ENCODE assay signal across 8 cellular contexts in genomic region chr2:231464576-231465540, GRCh38. TPM values are rescaled to one million over a fixed set of nuclear protein-coding genes. Genes with fewer than 3 reads are reported as not detected.
DNase-seq lines count a peak whose midpoint lies in the region; ATAC-seq, FAIRE-seq and TF ChIP-seq lines count a peak whose summit lies in the region.

No MANE protein-coding gene starts in this region.

- peak overlapping the region; percentile 98 for H3K9ac ChIP-seq in GM12878 (ENCODE audit: control insufficient read depth, insufficient read depth, low read length)
- peak overlapping the region; percentile 97 for H3K9ac ChIP-seq in iPS-15b (ENCODE audit: low read depth, low read length)
- peak overlapping the region; percentile 99 for H3K9ac ChIP-seq in skeletal muscle satellite cell (ENCODE audit: low read depth, low read length)

- no peak for TF ChIP-seq RAD21 in GM12878 (IDR thresholded peaks at IDR 0.05; ENCODE audit: insufficient read depth, low read depth, low read length)

- in situ Hi-C loops in GM12878 (cut with MboI), result no loop called here

- TF ChIP-seq POLR2A in GM12878 (IDR thresholded peaks at IDR 0.05; ENCODE audit: low read depth, low read length), result peak; percentile 50

- peaks cover 13% of the 10 kb centered on the region for H4K20me1 ChIP-seq in GM12878 (ENCODE audit: control insufficient read depth, insufficient read depth)

- H3K27me3 ChIP-seq in GM12878 (replicated peaks in 1 of 2; ENCODE audit: control insufficient read depth in 2 of 2, insufficient read depth in 2 of 2, low read length in 1 of 2) (no peaks in the 10 kb centered on the region), iPS-15b (ENCODE audit: control insufficient read depth, insufficient read depth, low read length) (no peaks in the 10 kb centered on the region), skeletal muscle satellite cell (ENCODE audit: control insufficient read depth, insufficient read depth, low read length) (peaks cover 4% of the 10 kb centered on the region)

- SMC1A ChIA-PET in GM12878 (lab: Charles Lee; ENCODE audit: uncharacterized antibody, unreplicated experiment), result interaction anchor here (1.0 to 3.4 kb wide), 8 partner anchors 9 to 237 kb away, joined by 3 to 17 read pairs (median 6); no protein-coding TSS in a partner anchor

- CTCF ChIA-PET in GM12878 (lab: Yijun Ruan, JAX), result interaction anchor here (0.8 to 9.2 kb wide), 11 partner anchors 11 to 249 kb away, joined by 3 to 98 read pairs (median 5); no protein-coding TSS in a partner anchor

- TF ChIP-seq CTCF in GM12878 (IDR thresholded peaks at IDR 0.05 in 2 of 3, conservative IDR thresholded peaks at IDR 0.05 in 1 of 3; ENCODE audit: control insufficient read depth in 2 of 3, extremely low read depth in 1 of 3, insufficient read depth in 1 of 3, low read depth in 3 of 3, low read length in 3 of 3), result no peak

- WGBS in GM12878 (ENCODE audit: insufficient coverage, insufficient replicate concordance, low lambda C conversion rate, missing lambda C conversion rate), result 2% methylated on average over 68 of the region's 81 CpGs

- peak overlapping the region; percentile 94 for H3K4me2 ChIP-seq in GM12878 (ENCODE audit: control insufficient read depth, insufficient read depth)
- peak overlapping the region; percentile 99 for H3K4me2 ChIP-seq in skeletal muscle satellite cell (ENCODE audit: low read length)

- no peak for TF ChIP-seq EP300 in GM12878 (IDR thresholded peaks at IDR 0.05; ENCODE audit: borderline replicate concordance in 1 of 2, control insufficient read depth in 1 of 2, low read depth in 2 of 2, low read length in 2 of 2)

- peaks cover 55% of the 10 kb centered on the region for H3K79me2 ChIP-seq in GM12878 (ENCODE audit: control insufficient read depth, insufficient read depth, low read length)

- H3K27ac ChIP-seq in GM12878 (ENCODE audit: control insufficient read depth, insufficient read depth), result peak overlapping the region; percentile 82

- peaks cover 13% of the 10 kb centered on the region for H3K4me1 ChIP-seq in GM12878 (ENCODE audit: control insufficient read depth, insufficient read depth, low read length)
- H3K4me1 ChIP-seq in iPS-15b (ENCODE audit: control insufficient read depth, insufficient read depth, low read length), result peaks cover 7% of the 10 kb centered on the region
- peaks cover 19% of the 10 kb centered on the region for H3K4me1 ChIP-seq in skeletal muscle satellite cell (ENCODE audit: control insufficient read depth, insufficient read depth, low read length)

- H3K36me3 ChIP-seq in GM12878 (ENCODE audit: control insufficient read depth in 2 of 2, insufficient read depth in 2 of 2, low read length in 1 of 2) (peaks cover 12 to 32% of the 10 kb centered on the region in 2 experiments), iPS-15b (ENCODE audit: control insufficient read depth, insufficient read depth, low read length) (peaks cover 28% of the 10 kb centered on the region), skeletal muscle satellite cell (ENCODE audit: insufficient read depth, low read length) (peaks cover 34% of the 10 kb centered on the region)

- H3K4me3 ChIP-seq in GM12878 (peak overlapping the region; percentile 82), iPS-15b (ENCODE audit: low read depth, low read length) (peak overlapping the region; percentile 95), skeletal muscle satellite cell (ENCODE audit: low read length) (peak overlapping the region; percentile 83)

- peak; percentile 18 for FAIRE-seq in GM12878 (lab: Jason Lieb, UNC)

- H3K9me3 ChIP-seq in GM12878 (replicated peaks; ENCODE audit: control insufficient read depth, insufficient read depth, low read length) (no peaks in the 10 kb centered on the region), iPS-15b (ENCODE audit: control insufficient read depth, insufficient read depth, low read length) (no peaks in the 10 kb centered on the region), skeletal muscle satellite cell (replicated peaks; ENCODE audit: low read length) (no peaks in the 10 kb centered on the region)

- DNase-seq in DMS114 treated with DMSO at 0.1 percent for 48 hours (lab: John Stamatoyannopoulos, UW; ENCODE audit: unreplicated experiment) (peak; percentile 92), NCI-H1092 (lab: John Stamatoyannopoulos, UW) (peak; percentile 93), T1000 (lab: John Stamatoyannopoulos, UW) (peak; percentile 97), GM12878 (ENCODE audit: low read depth, low spot score) (no peak)

- intact Hi-C loops in GM12878 (cut with micrococcal nuclease; ENCODE audit: unreplicated experiment), result loop anchor here (2.0 to 5.0 kb wide), 2 partner anchors 18 to 82 kb away; no protein-coding TSS in a partner anchor

- ATAC-seq in GM21786 (IDR thresholded peaks at IDR 0.05; ENCODE audit: unreplicated experiment), result peak; percentile 30
- peak; percentile 39 for ATAC-seq in GM12878
- ATAC-seq in HG02973 (IDR thresholded peaks at IDR 0.05; ENCODE audit: unreplicated experiment), result no peak

- peak overlapping the region; percentile 70 for H2AFZ ChIP-seq in GM12878 (ENCODE audit: control insufficient read depth, low read depth, low read length)

- RAD21 ChIA-PET in GM12878 (lab: Charles Lee; ENCODE audit: unreplicated experiment), result interaction anchor here (0.6 to 1.9 kb wide), 15 partner anchors 11 to 408 kb away, joined by 3 to 11 read pairs (median 4); partner anchors contain the start of gene PSMD1

- BruUV-seq in GM12878 (replicated peaks; lab: Mats Ljungman, UMichigan), result TSS peak; percentile 98

- POLR2A ChIA-PET in GM12878 (lab: Charles Lee), result interaction anchor here (0.5 to 4.1 kb wide), 22 partner anchors 8 to 544 kb away, joined by 3 to 48 read pairs (median 4); partner anchors contain the start of genes PSMD1 and PTMA

TF ChIP-seq in GM12878, 131 proteins besides CTCF, POLR2A, EP300 and RAD21 (continues in another document):
- no peak for TF ChIP-seq NR2C2 (IDR thresholded peaks at IDR 0.05; ENCODE audit: borderline replicate concordance, control insufficient read depth, insufficient read length, low read depth)
- TF ChIP-seq HSF1 (IDR thresholded peaks at IDR 0.05; ENCODE audit: low read depth, low read length), result no peak
- no peak for TF ChIP-seq ZSCAN29 (IDR thresholded peaks at IDR 0.05)
- TF ChIP-seq CREB1 (IDR thresholded peaks at IDR 0.05; ENCODE audit: low read depth), result no peak
- TF ChIP-seq ZNF24 (IDR thresholded peaks at IDR 0.05), result no peak
- no peak for TF ChIP-seq ZNF687 (IDR thresholded peaks at IDR 0.05)
- TF ChIP-seq STAT3 (IDR thresholded peaks at IDR 0.05; ENCODE audit: low read depth, low read length), result no peak

RNA-seq across cellular contexts. Expression of gene NCL, which starts 0.6 kb away (rescaled TPM):
- total RNA-seq in GM12878 (2013; cell fraction: nucleolus; rRNA removed), result 271 and 296 TPM in 2 replicates
- 301 and 317 TPM in 2 replicates for total RNA-seq in GM12878 (2014; rRNA removed)
- total RNA-seq in GM12878 (2014; rRNA removed; fragmentation: Illumina TruSeq; extraction: Trizol), result 459 and 461 TPM in 2 replicates
- total RNA-seq in GM12878 (2021), result 900 and 966 TPM in 2 replicates
- 233 TPM for polyA plus RNA-seq in GM12878 (2011; ENCODE audit: low read depth)
- polyA plus RNA-seq in GM12878 (2011; rRNA removed), result 176 and 189 TPM in 2 replicates
- 105 TPM in 2 replicates for polyA plus RNA-seq in GM12878 (2011; cell fraction: cytosol; rRNA removed)
- polyA plus RNA-seq in GM12878 (2011; cell fraction: nucleus; rRNA removed), result 133 and 277 TPM in 2 replicates
- polyA plus RNA-seq in GM12878 (2012), result 330 and 352 TPM in 2 replicates
- 1,046 and 1,376 TPM in 2 replicates for polyA plus RNA-seq in GM12878 (2014; fragmentation: Illumina TruSeq; extraction: Trizol)
- polyA plus RNA-seq in GM12878 (2014; fragmentation: Nextera tagmentation; extraction: Ambion mirVana), result 100 to 1,000 TPM; 123 to 251 TPM
- 593 and 599 TPM in 2 replicates for polyA plus RNA-seq in GM12878 (2014; rRNA removed)
- 1,000 to 10,000 TPM; 1,206 to 1,207 TPM for polyA plus RNA-seq in GM12878 (2016; fragmentation: Nextera tagmentation; extraction: Ambion mirVana)
- polyA minus RNA-seq in GM12878 (2011; rRNA and poly(A)+ RNA removed), result 57.9 and 116 TPM in 2 replicates
- 59.3 and 81.9 TPM in 2 replicates for polyA minus RNA-seq in GM12878 (2011; cell fraction: cytosol; rRNA and poly(A)+ RNA removed)
- 50.3 and 85.2 TPM in 2 replicates for polyA minus RNA-seq in GM12878 (2011; cell fraction: nucleus; rRNA and poly(A)+ RNA removed)
- 190 and 223 TPM in 2 replicates for total RNA-seq in skeletal muscle satellite cell (2012; rRNA removed)
